11 cellular contexts compared by ENCODE assay signal in the genomic region with DNA sequence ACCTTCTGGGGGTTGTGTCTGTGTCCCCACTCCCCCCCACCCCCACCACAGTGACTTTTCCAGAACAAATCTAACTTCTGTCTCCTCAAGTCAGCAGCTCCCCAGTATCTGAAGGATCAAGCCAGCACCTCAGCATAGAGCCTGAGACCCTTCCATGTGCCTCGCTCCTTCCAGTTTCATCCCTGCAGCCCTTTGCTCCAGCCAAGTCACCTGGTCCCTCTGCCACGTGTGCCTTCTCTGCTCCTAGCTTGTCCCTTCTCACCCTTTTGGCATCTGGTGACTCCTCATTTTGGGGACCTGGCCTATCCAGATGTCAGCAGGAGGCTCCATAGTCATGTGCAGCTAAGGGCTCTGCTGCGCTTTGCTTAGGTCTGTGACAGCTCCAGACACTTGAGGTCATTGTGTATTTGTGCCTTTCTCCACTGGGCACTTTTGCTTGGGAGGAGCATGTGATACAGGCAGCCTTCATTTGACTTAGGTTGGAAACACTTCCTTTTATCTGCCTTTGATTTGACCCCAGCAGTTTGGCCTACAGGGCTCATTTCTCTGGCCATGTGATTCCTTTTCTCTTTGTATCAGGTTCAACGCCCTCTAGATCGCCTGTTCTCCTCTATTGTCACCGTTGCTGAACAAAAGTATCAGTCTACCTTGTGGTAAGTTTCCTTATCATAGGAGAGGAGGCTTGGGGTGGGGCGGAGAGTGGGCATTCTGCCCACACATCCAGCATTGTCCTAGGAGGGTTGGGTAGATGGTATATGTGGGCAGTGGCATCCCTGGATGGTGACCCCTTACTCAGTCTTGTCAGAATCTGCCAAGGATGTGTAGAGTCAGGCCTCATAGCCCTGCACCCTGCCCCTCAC. TPM values are rescaled to one million over a fixed set of nuclear protein-coding genes. Genes with fewer than 3 reads are reported as not detected.
DNase-seq lines count a peak whose midpoint lies in the region; ATAC-seq and TF ChIP-seq lines count a peak whose summit lies in the region.
"Had no signal": no experiment of that assay in that cellular context is flagged by ENCODE, and none has a peak within 500 bp of the region (broad histone marks: within the 10 kb centered on the region; RNA-seq: fewer than 3 reads in every experiment).

No MANE protein-coding gene starts in this region.

- no peak for TF ChIP-seq EP300 in upper lobe of left lung (IDR thresholded peaks at IDR 0.05)

- no peaks in the 10 kb centered on the region for H3K27me3 Mint-ChIP-seq in activated T-helper 2 cell treated with anti-CD3 and anti-CD28 coated beads, Interferon-gamma antibody, Interleukin-2, Interleukin-4, amounts not matched to agents 10 μg/mL and 5 μg/mL and 100 μg/mL, durations not matched to agents 14 hours and 24 hours and 36 hours (ENCODE audit: low read depth)
- no peaks in the 10 kb centered on the region for H3K27me3 Mint-ChIP-seq in naive B cell

- TF ChIP-seq POLR2A in upper lobe of left lung (IDR thresholded peaks at IDR 0.05): no peak

- intact Hi-C loops in heart right ventricle (cut with DNase I) (no loop called here), left cardiac atrium (cut with DNase I) (no loop called here)
- intact Hi-C loops in activated T-helper 2 cell treated with anti-CD3 and anti-CD28 coated beads, Interferon-gamma antibody, Interleukin-2, Interleukin-4, amounts not matched to agents 10 μg/mL and 5 μg/mL and 100 μg/mL, durations not matched to agents 14 hours and 24 hours and 36 hours (cut with micrococcal nuclease): loop anchor here (2.0 kb wide), 2 partner anchors 13 to 15 kb away; no protein-coding TSS in a partner anchor

- 85% methylated on average over 7 of the region's 7 CpGs for WGBS in heart right ventricle, 2 donors
- 80 to 87% methylated on average over 7 of the region's 7 CpGs for WGBS in upper lobe of left lung, 2 donors

- H3K27ac ChIP-seq in heart right ventricle (peak overlapping the region in 8 of 10 donors; percentile 76 to 99 (median 89)), upper lobe of left lung (peak overlapping the region in 3 of 4 donors; percentile 93 to 100 (median 93))
- H3K27ac ChIP-seq: SJSA1 had no signal

- no peaks in the 10 kb centered on the region for H3K9me3 Mint-ChIP-seq in activated T-helper 2 cell treated with anti-CD3 and anti-CD28 coated beads, Interferon-gamma antibody, Interleukin-2, Interleukin-4, amounts not matched to agents 10 μg/mL and 5 μg/mL and 100 μg/mL, durations not matched to agents 14 hours and 24 hours and 36 hours
- H3K9me3 Mint-ChIP-seq in naive B cell: no peaks in the 10 kb centered on the region

- H3K4me1 Mint-ChIP-seq in activated T-helper 2 cell treated with anti-CD3 and anti-CD28 coated beads, Interferon-gamma antibody, Interleukin-2, Interleukin-4, amounts not matched to agents 10 μg/mL and 5 μg/mL and 100 μg/mL, durations not matched to agents 14 hours and 24 hours and 36 hours (ENCODE audit: low read depth): peaks cover 83% of the 10 kb centered on the region
- peaks cover 81 to 94% (median 88%) of the 10 kb centered on the region in 3 donors for H3K4me1 Mint-ChIP-seq in naive B cell

- peaks cover 11 to 68% (median 47%) of the 10 kb centered on the region in 9 donors for H3K4me1 ChIP-seq in heart right ventricle
- peaks cover 46 to 63% (median 49%) of the 10 kb centered on the region in 4 donors for H3K4me1 ChIP-seq in upper lobe of left lung
- H3K4me1 ChIP-seq: SJSA1 had no signal

- no peak for ATAC-seq in heart right ventricle
- no peak for ATAC-seq in left cardiac atrium
- no peak for ATAC-seq in naive B cell (ENCODE audit: low read depth in 2 of 2)
- no peak for ATAC-seq in upper lobe of left lung (ENCODE audit: low FRiP score in 2 of 2)
- ATAC-seq in GM18511 (IDR thresholded peaks at IDR 0.05; ENCODE audit: unreplicated experiment): no peak

- peaks cover 65% of the 10 kb centered on the region for H3K36me3 Mint-ChIP-seq in activated T-helper 2 cell treated with anti-CD3 and anti-CD28 coated beads, Interferon-gamma antibody, Interleukin-2, Interleukin-4, amounts not matched to agents 10 μg/mL and 5 μg/mL and 100 μg/mL, durations not matched to agents 14 hours and 24 hours and 36 hours (ENCODE audit: low read depth)
- H3K36me3 Mint-ChIP-seq in naive B cell: peaks cover 6 to 26% of the 10 kb centered on the region in 2 donors

- DNase-seq in heart right ventricle: no peak
- no peak for DNase-seq in left cardiac atrium
- DNase-seq in activated T-helper 2 cell treated with anti-CD3 and anti-CD28 coated beads, Interferon-gamma antibody, Interleukin-2, Interleukin-4, amounts not matched to agents 10 μg/mL and 5 μg/mL and 100 μg/mL, durations not matched to agents 14 hours and 24 hours and 36 hours (ENCODE audit: low spot score): no peak
- DNase-seq in naive B cell: no peak
- DNase-seq in upper lobe of left lung: no peak
- DNase-seq in GM10266 (ENCODE audit: extremely low spot score): no peak
- DNase-seq in cerebellum (ENCODE audit: low spot score): no peak
- DNase-seq: KG1, NCI-H2029 had no signal

- H3K9me3 ChIP-seq in heart right ventricle: no peaks in the 10 kb centered on the region
- no peaks in the 10 kb centered on the region for H3K9me3 ChIP-seq in upper lobe of left lung
- H3K9me3 ChIP-seq: SJSA1 had no signal

- H3K36me3 ChIP-seq in heart right ventricle (peaks cover 0 to 56% (median 6%) of the 10 kb centered on the region in 9 donors), upper lobe of left lung (peaks cover 0 to 44% (median 22%) of the 10 kb centered on the region in 4 donors)

- H3K4me3 ChIP-seq in heart right ventricle (no peak overlapping the region), upper lobe of left lung (no peak overlapping the region)
- H3K4me3 ChIP-seq: SJSA1 had no signal

- H3K27me3 ChIP-seq in heart right ventricle (no peaks in the 10 kb centered on the region), upper lobe of left lung (no peaks in the 10 kb centered on the region)
- H3K27me3 ChIP-seq: SJSA1 had no signal

- H3K27ac Mint-ChIP-seq in activated T-helper 2 cell treated with anti-CD3 and anti-CD28 coated beads, Interferon-gamma antibody, Interleukin-2, Interleukin-4, amounts not matched to agents 10 μg/mL and 5 μg/mL and 100 μg/mL, durations not matched to agents 14 hours and 24 hours and 36 hours: peak overlapping the region; percentile 96
- peak overlapping the region in 4 of 6 donors; percentile 14 to 94 (median 88) for H3K27ac Mint-ChIP-seq in naive B cell

- TF ChIP-seq CTCF in heart right ventricle (IDR thresholded peaks at IDR 0.05): no peak
- TF ChIP-seq CTCF in upper lobe of left lung (IDR thresholded peaks at IDR 0.05): no peak
- no peak for TF ChIP-seq CTCF in GM10266 (IDR thresholded peaks at IDR 0.05; ENCODE audit: control insufficient read depth, insufficient read depth, low read depth, missing control alignments)

- no peak overlapping the region for H3K4me3 Mint-ChIP-seq in activated T-helper 2 cell treated with anti-CD3 and anti-CD28 coated beads, Interferon-gamma antibody, Interleukin-2, Interleukin-4, amounts not matched to agents 10 μg/mL and 5 μg/mL and 100 μg/mL, durations not matched to agents 14 hours and 24 hours and 36 hours (ENCODE audit: low read depth)
- peak overlapping the region in 7 of 8 donors; percentile 7 to 91 (median 61) for H3K4me3 Mint-ChIP-seq in naive B cell

RNA-seq across cellular contexts. Expression of a gene that starts 7.1 kb away (rescaled TPM):
- total RNA-seq in heart right ventricle: 10 to 100 TPM; 19.8 to 32.9 (median 25.1) TPM
- polyA plus RNA-seq in heart right ventricle: 1 to 10 TPM; 6.3 to 9.2 TPM
- 10 to 100 TPM; 25.9 to 28.9 TPM for total RNA-seq in left cardiac atrium
- total RNA-seq in activated T-helper 2 cell treated with anti-CD3 and anti-CD28 coated beads, Interferon-gamma antibody, Interleukin-2, Interleukin-4, amounts not matched to agents 10 μg/mL and 5 μg/mL and 100 μg/mL, durations not matched to agents 14 hours and 24 hours and 36 hours: 136 and 146 TPM in 2 replicates
- 100 to 1,000 TPM in 2 of 6 donors, 10 to 100 TPM in 4; 74.8 to 147 (median 96.7) TPM for polyA plus RNA-seq in naive B cell (ENCODE audit: low read depth in 6 of 6)
- 10 to 100 TPM; 49.1 to 95.3 (median 68.0) TPM for total RNA-seq in upper lobe of left lung
- total RNA-seq in cerebellum: 21.1 TPM

RNA-seq across cellular contexts. Expression of a gene that starts 55.0 kb away (rescaled TPM):
- total RNA-seq in heart right ventricle: 10 to 100 TPM in 2 of 10 donors, 1 to 10 TPM in 8; 4.8 to 13.1 (median 7.2) TPM
- 1 to 10 TPM; 4.2 to 9.6 TPM for polyA plus RNA-seq in heart right ventricle
- 1 to 10 TPM; 6.9 to 7.2 TPM for total RNA-seq in left cardiac atrium
- 31.2 and 34.3 TPM in 2 replicates for total RNA-seq in activated T-helper 2 cell treated with anti-CD3 and anti-CD28 coated beads, Interferon-gamma antibody, Interleukin-2, Interleukin-4, amounts not matched to agents 10 μg/mL and 5 μg/mL and 100 μg/mL, durations not matched to agents 14 hours and 24 hours and 36 hours
- polyA plus RNA-seq in naive B cell (ENCODE audit: low read depth in 6 of 6): 10 to 100 TPM; 36.8 to 51.8 (median 49.9) TPM
- 10 to 100 TPM; 12.7 to 28.3 (median 16.8) TPM for total RNA-seq in upper lobe of left lung
- 9.3 TPM for total RNA-seq in cerebellum

RNA-seq across cellular contexts. Expression of a gene that starts 55.1 kb away (rescaled TPM):
- 10 to 100 TPM in 4 of 10 donors, 1 to 10 TPM in 6; 8.4 to 13.1 (median 9.7) TPM for total RNA-seq in heart right ventricle
- 1 to 10 TPM; 5.3 to 9.6 TPM for polyA plus RNA-seq in heart right ventricle
- 1 to 10 TPM; 7.2 to 8.4 TPM for total RNA-seq in left cardiac atrium
- 19.3 TPM in 2 replicates for total RNA-seq in activated T-helper 2 cell treated with anti-CD3 and anti-CD28 coated beads, Interferon-gamma antibody, Interleukin-2, Interleukin-4, amounts not matched to agents 10 μg/mL and 5 μg/mL and 100 μg/mL, durations not matched to agents 14 hours and 24 hours and 36 hours
- 10 to 100 TPM; 39.8 to 71.5 (median 48.8) TPM for polyA plus RNA-seq in naive B cell (ENCODE audit: low read depth in 6 of 6)
- 10 to 100 TPM in 4 of 6 donors, 1 to 10 TPM in 2; 4.4 to 13.2 (median 12.1) TPM for total RNA-seq in upper lobe of left lung
- total RNA-seq in cerebellum: 6.8 TPM
